ENCODE assay signal across 8 cellular contexts in genomic region chr2:112541315-112542122, GRCh38. TPM values are rescaled to one million over a fixed set of nuclear protein-coding genes. Genes with fewer than 3 reads are reported as not detected.
DNase-seq lines count a peak whose midpoint lies in the region; ATAC-seq and TF ChIP-seq lines count a peak whose summit lies in the region.

No MANE protein-coding gene starts in this region.

- POLR2A ChIA-PET in activated CD8-positive, alpha-beta T cell treated with anti-CD3 and anti-CD28 coated beads for 36 hours (lab: Charles Lee), result interaction anchor here (0.9 to 2.0 kb wide), 5 partner anchors 10 to 56 kb away, joined by 3 to 6 read pairs (median 5); no protein-coding TSS in a partner anchor
- POLR2A ChIA-PET in naive thymus-derived CD8-positive, alpha-beta T cell (lab: Charles Lee), result interaction anchor here (0.6 to 4.0 kb wide), 6 partner anchors 43 to 898 kb away, joined by 3 to 15 read pairs (median 4); partner anchors contain the start of genes CHCHD5 and SLC20A1

- intact Hi-C loops in activated CD8-positive, alpha-beta T cell treated with anti-CD3 and anti-CD28 coated beads for 36 hours (cut with micrococcal nuclease), result loop anchor here (10.0 kb wide), 1 partner anchor 57 kb away; the partner anchor contains the start of gene TTL

- H3K27me3 Mint-ChIP-seq in activated CD8-positive, alpha-beta T cell treated with anti-CD3 and anti-CD28 coated beads for 36 hours, result no peaks in the 10 kb centered on the region
- no peaks in the 10 kb centered on the region for H3K27me3 Mint-ChIP-seq in naive thymus-derived CD8-positive, alpha-beta T cell

- 16 to 19% methylated on average over 34 of the region's 34 CpGs for WGBS in esophagus, 2 donors

- H3K9me3 Mint-ChIP-seq in activated CD8-positive, alpha-beta T cell treated with anti-CD3 and anti-CD28 coated beads for 36 hours, result no peaks in the 10 kb centered on the region
- H3K9me3 Mint-ChIP-seq in naive thymus-derived CD8-positive, alpha-beta T cell, result no peaks in the 10 kb centered on the region

- H3K36me3 Mint-ChIP-seq in activated CD8-positive, alpha-beta T cell treated with anti-CD3 and anti-CD28 coated beads for 36 hours (ENCODE audit: low read depth), result peaks cover 6% of the 10 kb centered on the region
- H3K36me3 Mint-ChIP-seq in naive thymus-derived CD8-positive, alpha-beta T cell, result peaks cover 0 to 6% (median 5%) of the 10 kb centered on the region in 3 donors

- H3K9me3 ChIP-seq in esophagus (ENCODE audit: control insufficient read depth in 2 of 2, insufficient read depth in 1 of 2, low read depth in 1 of 2, low read length in 1 of 2), result no peaks in the 10 kb centered on the region

- H3K4me3 ChIP-seq in AG10803 (ENCODE audit: low read length) (peak overlapping the region; percentile 98), esophagus (ENCODE audit: low read depth in 1 of 2, low read length in 2 of 2) (peak overlapping the region; percentile 73 to 75)

- no peak overlapping the region for H3K27ac Mint-ChIP-seq in activated CD8-positive, alpha-beta T cell treated with anti-CD3 and anti-CD28 coated beads for 36 hours
- no peak overlapping the region for H3K27ac Mint-ChIP-seq in naive thymus-derived CD8-positive, alpha-beta T cell

- DNase-seq in AG10803 (ENCODE audit: low read depth) (peak; percentile 52), NCI-H526 treated with DMSO at 0.1 percent for 48 hours (lab: John Stamatoyannopoulos, UW) (peak; percentile 77), superior temporal gyrus (ENCODE audit: extremely low spot score) (peak; percentile 95)
- DNase-seq in activated CD8-positive, alpha-beta T cell treated with anti-CD3 and anti-CD28 coated beads for 36 hours, result peak; percentile 72
- peak in 7 of 10 donors; percentile 7 to 89 (median 60) for DNase-seq in naive thymus-derived CD8-positive, alpha-beta T cell

- no peak for TF ChIP-seq CTCF in AG10803 (conservative IDR thresholded peaks at IDR 0.05; ENCODE audit: low read length)
- TF ChIP-seq CTCF in activated CD8-positive, alpha-beta T cell treated with anti-CD3 and anti-CD28 coated beads for 36 hours (IDR thresholded peaks at IDR 0.05), result no peak

- peaks cover 23% of the 10 kb centered on the region for H3K4me1 Mint-ChIP-seq in activated CD8-positive, alpha-beta T cell treated with anti-CD3 and anti-CD28 coated beads for 36 hours (ENCODE audit: low read depth)
- H3K4me1 Mint-ChIP-seq in naive thymus-derived CD8-positive, alpha-beta T cell, result peaks cover 6 to 24% (median 12%) of the 10 kb centered on the region in 4 donors

- H3K27me3 ChIP-seq in esophagus (ENCODE audit: control insufficient read depth in 1 of 2, insufficient read depth in 2 of 2, low read length in 2 of 2), result no peaks in the 10 kb centered on the region

- CTCF ChIA-PET in activated CD8-positive, alpha-beta T cell treated with anti-CD3 and anti-CD28 coated beads for 36 hours (lab: Charles Lee), result no interaction called here

- H3K4me3 Mint-ChIP-seq in activated CD8-positive, alpha-beta T cell treated with anti-CD3 and anti-CD28 coated beads for 36 hours, result no peak overlapping the region
- H3K4me3 Mint-ChIP-seq in naive thymus-derived CD8-positive, alpha-beta T cell, result no peak overlapping the region

- ATAC-seq in GM18870 (IDR thresholded peaks at IDR 0.05; ENCODE audit: unreplicated experiment), result peak; percentile 35
- peak; percentile 47 for ATAC-seq in HG03064 (IDR thresholded peaks at IDR 0.05; ENCODE audit: low read depth, unreplicated experiment)
- peak; percentile 80 for ATAC-seq in activated CD8-positive, alpha-beta T cell treated with anti-CD3 and anti-CD28 coated beads for 36 hours
- peak; percentile 76 to 79 for ATAC-seq in naive thymus-derived CD8-positive, alpha-beta T cell

- peaks cover 0 to 2% of the 10 kb centered on the region in 2 donors for H3K36me3 ChIP-seq in esophagus (ENCODE audit: control insufficient read depth in 2 of 2, insufficient read depth in 2 of 2, low read length in 1 of 2)

- peak overlapping the region; percentile 89 to 95 for H3K27ac ChIP-seq in esophagus (ENCODE audit: low read depth in 2 of 2, low read length in 1 of 2)

- H3K4me1 ChIP-seq in esophagus (ENCODE audit: control insufficient read depth in 2 of 2, insufficient read depth in 2 of 2, low read length in 1 of 2), result peaks cover 0 to 6% of the 10 kb centered on the region in 2 donors

RNA-seq across cellular contexts. Expression of gene POLR1B, which starts 0.7 kb away (rescaled TPM):
- total RNA-seq in activated CD8-positive, alpha-beta T cell treated with anti-CD3 and anti-CD28 coated beads for 36 hours, result 10 to 100 TPM; 54.1 to 55.9 TPM
- polyA plus RNA-seq in esophagus, result 1 to 10 TPM; 5.7 to 7.5 TPM
- total RNA-seq in naive thymus-derived CD8-positive, alpha-beta T cell, result 10 to 100 TPM; 28.5 to 33.8 TPM
- 10 to 100 TPM; 14.9 to 23.8 (median 17.5) TPM for polyA plus RNA-seq in naive thymus-derived CD8-positive, alpha-beta T cell

RNA-seq across cellular contexts. Expression of gene CHCHD5, which starts 42.9 kb away (rescaled TPM):
- 10 to 100 TPM; 34.8 to 37.5 TPM for total RNA-seq in activated CD8-positive, alpha-beta T cell treated with anti-CD3 and anti-CD28 coated beads for 36 hours
- 10 to 100 TPM; 26.7 to 37.3 TPM for polyA plus RNA-seq in esophagus
- 10 to 100 TPM; 20.8 to 27.1 TPM for total RNA-seq in naive thymus-derived CD8-positive, alpha-beta T cell
- 10 to 100 TPM; 43.6 to 61.7 (median 46.2) TPM for polyA plus RNA-seq in naive thymus-derived CD8-positive, alpha-beta T cell

RNA-seq across cellular contexts. Expression of gene TTL, which starts 59.6 kb away (rescaled TPM):
- 10 to 100 TPM; 29.2 to 29.6 TPM for total RNA-seq in activated CD8-positive, alpha-beta T cell treated with anti-CD3 and anti-CD28 coated beads for 36 hours
- polyA plus RNA-seq in esophagus, result 1 to 10 TPM; 7.1 to 7.2 TPM
- 10 to 100 TPM; 15.8 to 18.9 TPM for total RNA-seq in naive thymus-derived CD8-positive, alpha-beta T cell
- 1 to 10 TPM; 1.7 to 3.3 (median 3.3) TPM for polyA plus RNA-seq in naive thymus-derived CD8-positive, alpha-beta T cell

Comparison
In these comparisons a context has a peak if more than half of its experiments do, and no peak if none do; other contexts are left out.
1. Peak in every context shown above with its lines: DNase-seq, ATAC-seq, H3K4me3 ChIP-seq and H3K27ac ChIP-seq.